ENCODE assay signal across 40 cellular contexts in the genomic region with DNA sequence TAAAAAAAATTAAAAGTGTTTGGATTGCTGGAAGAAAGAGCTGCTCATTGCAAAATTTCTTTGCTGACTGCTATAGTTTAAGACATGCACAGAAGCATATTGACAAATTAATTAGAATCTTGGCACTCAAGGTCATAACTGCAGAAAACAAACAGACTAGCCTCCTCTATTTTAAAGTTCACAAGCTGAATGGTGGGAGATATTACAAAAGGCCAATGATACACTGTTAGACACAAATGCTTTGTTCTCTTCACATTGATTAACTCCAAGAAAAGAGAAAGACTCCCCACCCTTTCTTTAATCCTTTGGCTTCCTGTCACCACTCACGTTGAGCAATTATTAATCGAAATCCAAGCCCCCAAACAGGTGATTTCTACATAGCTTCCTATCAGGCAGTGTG.
"Had no signal": no experiment of that assay in that cellular context is flagged by ENCODE, and none has a peak within 500 bp of the region (broad histone marks: within the 10 kb centered on the region; RNA-seq: fewer than 3 reads in every experiment).

No MANE protein-coding gene starts in this region.

- H3K4me3 Mint-ChIP-seq: activated naive CD4-positive, alpha-beta T cell treated with anti-CD3 and anti-CD28 coated beads for 36 hours; activated naive CD4-positive, alpha-beta T cell treated with anti-CD3 and anti-CD28 coated beads, Interleukin-2, amount 10 ng/mL, durations not matched to agents 7 days and 5 days; activated naive CD4-positive, alpha-beta T cell treated with anti-CD3 and anti-CD28 coated beads, Interleukin-2, amount 50 U/mL, for 24 hours; activated naive CD8-positive, alpha-beta T cell; activated naive CD8-positive, alpha-beta T cell treated with anti-CD3 and anti-CD28 coated beads for 36 hours; activated naive CD8-positive, alpha-beta T cell treated with anti-CD3 and anti-CD28 coated beads, Interleukin-2, amount 10 ng/mL, durations not matched to agents 7 days and 5 days; activated naive CD8-positive, alpha-beta T cell treated with anti-CD3 and anti-CD28 coated beads, Interleukin-2, amount 50 U/mL, for 24 hours; activated T-cell treated with anti-CD3 and anti-CD28 coated beads, Interleukin-2, amount 50 U/mL, for 24 hours; activated T-cell treated with anti-CD3 and anti-CD28 coated beads, Interleukin-2, amount 50 U/mL, for 4 hours; activated T-cell treated with anti-CD3 and anti-CD28 coated beads, Interleukin-2, amount 50 U/mL, for 72 hours; activated T-helper 1 cell treated with anti-CD3 and anti-CD28 coated beads, Interleukin-12 subunit alpha, Interleukin-12 subunit beta, Interleukin-2, Interleukin-4 antibody, amounts not matched to agents 30 ng/mL and 10 ng/mL and 1 ng/mL, durations not matched to agents 14 hours and 24 hours and 36 hours; activated T-helper 17 cell treated with anti-CD3 and anti-CD28 coated beads, Interleukin-2, amount 50 U/mL, for 72 hours; brain; central memory CD8-positive, alpha-beta T cell had no signal

- H3K36me3 Mint-ChIP-seq: activated naive CD4-positive, alpha-beta T cell treated with anti-CD3 and anti-CD28 coated beads, Interleukin-2, amount 10 ng/mL, durations not matched to agents 7 days and 5 days; activated naive CD4-positive, alpha-beta T cell treated with anti-CD3 and anti-CD28 coated beads, Interleukin-2, amount 50 U/mL, for 24 hours; activated naive CD4-positive, alpha-beta T cell treated with anti-CD3 and anti-CD28 coated beads, Interleukin-2, amount 50 U/mL, for 72 hours; activated naive CD8-positive, alpha-beta T cell; activated naive CD8-positive, alpha-beta T cell treated with anti-CD3 and anti-CD28 coated beads for 36 hours; activated naive CD8-positive, alpha-beta T cell treated with anti-CD3 and anti-CD28 coated beads, Interleukin-2, amount 10 ng/mL, durations not matched to agents 7 days and 5 days; brain had no signal

- DNase-seq: activated effector memory CD4-positive, alpha-beta T cell treated with anti-CD3 and anti-CD28 coated beads, Interleukin-2, amount 50 U/mL, for 16 hours; activated effector memory CD4-positive, alpha-beta T cell treated with Interleukin-2 at 50 U/mL for 16 hours; activated gamma-delta T cell; activated gamma-delta T cell treated with Interleukin-2 at 50 U/mL for 16 hours; activated naive CD4-positive, alpha-beta T cell; activated naive CD4-positive, alpha-beta T cell treated with anti-CD3 and anti-CD28 coated beads for 36 hours; activated naive CD4-positive, alpha-beta T cell treated with anti-CD3 and anti-CD28 coated beads, Interleukin-2, amount 10 ng/mL, durations not matched to agents 7 days and 5 days; activated naive CD4-positive, alpha-beta T cell treated with anti-CD3 and anti-CD28 coated beads, Interleukin-2, amount 50 U/mL, for 16 hours; activated naive CD4-positive, alpha-beta T cell treated with Interleukin-2 at 50 U/mL for 16 hours; activated naive CD8-positive, alpha-beta T cell treated with anti-CD3 and anti-CD28 coated beads for 36 hours; activated naive CD8-positive, alpha-beta T cell treated with anti-CD3 and anti-CD28 coated beads, Interleukin-2, amount 10 ng/mL, durations not matched to agents 7 days and 5 days; activated naive CD8-positive, alpha-beta T cell treated with anti-CD3 and anti-CD28 coated beads, Interleukin-2, amount 50 U/mL, for 24 hours; activated T-cell treated with anti-CD3 and anti-CD28 coated beads, Interleukin-2, amount 50 U/mL, for 1 hour; activated T-cell treated with anti-CD3 and anti-CD28 coated beads, Interleukin-2, amount 50 U/mL, for 24 hours; activated T-cell treated with anti-CD3 and anti-CD28 coated beads, Interleukin-2, amount 50 U/mL, for 4 hours; activated T-cell treated with anti-CD3 and anti-CD28 coated beads, Interleukin-2, amount 50 U/mL, for 48 hours; activated T-cell treated with anti-CD3 and anti-CD28 coated beads, Interleukin-2, amount 50 U/mL, for 72 hours; adrenal gland; amniotic stem cell; amygdala; anterior cingulate cortex; aorta; body of pancreas; brain microvascular endothelial cell; caudate nucleus; central memory CD4-positive, alpha-beta T cell; cerebellar nuclear complex had no signal

- ATAC-seq: activated naive CD4-positive, alpha-beta T cell treated with anti-CD3 and anti-CD28 coated beads, Interleukin-2, amount 50 U/mL, for 72 hours; activated naive CD8-positive, alpha-beta T cell treated with anti-CD3 and anti-CD28 coated beads, Interleukin-2, amount 50 U/mL, for 24 hours; activated T-cell treated with anti-CD3 and anti-CD28 coated beads, Interleukin-2, amount 50 U/mL, for 4 hours; activated T-cell treated with anti-CD3 and anti-CD28 coated beads, Interleukin-2, amount 50 U/mL, for 72 hours; activated T-helper 17 cell treated with anti-CD3 and anti-CD28 coated beads, Interleukin-2, amount 50 U/mL, for 72 hours; body of pancreas had no signal

- H3K27ac ChIP-seq: adrenal gland, ascending aorta, body of pancreas, brain microvascular endothelial cell, breast epithelium, cardiac muscle cell had no signal

- FAIRE-seq: astrocyte, bronchial epithelial cell had no signal

- H3K36me3 ChIP-seq: adrenal gland, ascending aorta, brain microvascular endothelial cell, breast epithelium, cardiac muscle cell had no signal

- H3K4me1 ChIP-seq: adrenal gland, ascending aorta, body of pancreas, breast epithelium had no signal

- H3K9me3 Mint-ChIP-seq: activated naive CD4-positive, alpha-beta T cell treated with anti-CD3 and anti-CD28 coated beads for 36 hours; activated naive CD4-positive, alpha-beta T cell treated with anti-CD3 and anti-CD28 coated beads, Interleukin-2, amount 10 ng/mL, durations not matched to agents 7 days and 5 days; activated naive CD8-positive, alpha-beta T cell treated with anti-CD3 and anti-CD28 coated beads for 36 hours; activated naive CD8-positive, alpha-beta T cell treated with anti-CD3 and anti-CD28 coated beads, Interleukin-2, amount 10 ng/mL, durations not matched to agents 7 days and 5 days; activated T-cell treated with anti-CD3 and anti-CD28 coated beads, Interleukin-2, amount 50 U/mL, for 24 hours; activated T-cell treated with anti-CD3 and anti-CD28 coated beads, Interleukin-2, amount 50 U/mL, for 4 hours; activated T-cell treated with anti-CD3 and anti-CD28 coated beads, Interleukin-2, amount 50 U/mL, for 72 hours; activated T-helper 1 cell treated with anti-CD3 and anti-CD28 coated beads, Interleukin-12 subunit alpha, Interleukin-12 subunit beta, Interleukin-2, Interleukin-4 antibody, amounts not matched to agents 30 ng/mL and 10 ng/mL and 1 ng/mL, durations not matched to agents 14 hours and 24 hours and 36 hours; activated T-helper 17 cell treated with anti-CD3 and anti-CD28 coated beads, Interleukin-2, amount 50 U/mL, for 72 hours; activated T-helper 2 cell treated with anti-CD3 and anti-CD28 coated beads, Interferon-gamma antibody, Interleukin-2, Interleukin-4, amounts not matched to agents 10 μg/mL and 5 μg/mL and 100 μg/mL, durations not matched to agents 14 hours and 24 hours and 36 hours; brain; central memory CD8-positive, alpha-beta T cell had no signal

- H3K27ac Mint-ChIP-seq: activated naive CD4-positive, alpha-beta T cell treated with anti-CD3 and anti-CD28 coated beads for 36 hours; activated naive CD4-positive, alpha-beta T cell treated with anti-CD3 and anti-CD28 coated beads, Interleukin-2, amount 10 ng/mL, durations not matched to agents 7 days and 5 days; activated naive CD4-positive, alpha-beta T cell treated with anti-CD3 and anti-CD28 coated beads, Interleukin-2, amount 50 U/mL, for 24 hours; activated naive CD4-positive, alpha-beta T cell treated with anti-CD3 and anti-CD28 coated beads, Interleukin-2, amount 50 U/mL, for 72 hours; activated naive CD8-positive, alpha-beta T cell; activated naive CD8-positive, alpha-beta T cell treated with anti-CD3 and anti-CD28 coated beads for 36 hours; activated naive CD8-positive, alpha-beta T cell treated with anti-CD3 and anti-CD28 coated beads, Interleukin-2, amount 10 ng/mL, durations not matched to agents 7 days and 5 days; activated naive CD8-positive, alpha-beta T cell treated with anti-CD3 and anti-CD28 coated beads, Interleukin-2, amount 50 U/mL, for 24 hours; activated T-cell treated with anti-CD3 and anti-CD28 coated beads, Interleukin-2, amount 50 U/mL, for 24 hours; activated T-cell treated with anti-CD3 and anti-CD28 coated beads, Interleukin-2, amount 50 U/mL, for 72 hours; activated T-helper 1 cell treated with anti-CD3 and anti-CD28 coated beads, Interleukin-12 subunit alpha, Interleukin-12 subunit beta, Interleukin-2, Interleukin-4 antibody, amounts not matched to agents 30 ng/mL and 10 ng/mL and 1 ng/mL, durations not matched to agents 14 hours and 24 hours and 36 hours; activated T-helper 17 cell treated with anti-CD3 and anti-CD28 coated beads, Interleukin-2, amount 50 U/mL, for 72 hours; activated T-helper 2 cell treated with anti-CD3 and anti-CD28 coated beads, Interferon-gamma antibody, Interleukin-2, Interleukin-4, amounts not matched to agents 10 μg/mL and 5 μg/mL and 100 μg/mL, durations not matched to agents 14 hours and 24 hours and 36 hours; brain had no signal

- H3K4me1 Mint-ChIP-seq: activated naive CD4-positive, alpha-beta T cell treated with anti-CD3 and anti-CD28 coated beads, Interleukin-2, amount 10 ng/mL, durations not matched to agents 7 days and 5 days; activated naive CD4-positive, alpha-beta T cell treated with anti-CD3 and anti-CD28 coated beads, Interleukin-2, amount 50 U/mL, for 24 hours; activated naive CD8-positive, alpha-beta T cell treated with anti-CD3 and anti-CD28 coated beads for 36 hours; activated naive CD8-positive, alpha-beta T cell treated with anti-CD3 and anti-CD28 coated beads, Interleukin-2, amount 10 ng/mL, durations not matched to agents 7 days and 5 days; activated naive CD8-positive, alpha-beta T cell treated with anti-CD3 and anti-CD28 coated beads, Interleukin-2, amount 50 U/mL, for 24 hours; activated T-helper 17 cell treated with anti-CD3 and anti-CD28 coated beads, Interleukin-2, amount 50 U/mL, for 72 hours; central memory CD8-positive, alpha-beta T cell had no signal

- H3K4me3 ChIP-seq: adrenal gland, ascending aorta, body of pancreas, breast epithelium, cardiac muscle cell had no signal

- H3K27me3 Mint-ChIP-seq: activated naive CD4-positive, alpha-beta T cell treated with anti-CD3 and anti-CD28 coated beads, Interleukin-2, amount 10 ng/mL, durations not matched to agents 7 days and 5 days; activated naive CD4-positive, alpha-beta T cell treated with anti-CD3 and anti-CD28 coated beads, Interleukin-2, amount 50 U/mL, for 24 hours; activated naive CD8-positive, alpha-beta T cell; activated naive CD8-positive, alpha-beta T cell treated with anti-CD3 and anti-CD28 coated beads for 36 hours; activated naive CD8-positive, alpha-beta T cell treated with anti-CD3 and anti-CD28 coated beads, Interleukin-2, amount 10 ng/mL, durations not matched to agents 7 days and 5 days; activated naive CD8-positive, alpha-beta T cell treated with anti-CD3 and anti-CD28 coated beads, Interleukin-2, amount 50 U/mL, for 24 hours; activated T-cell treated with anti-CD3 and anti-CD28 coated beads, Interleukin-2, amount 50 U/mL, for 24 hours; activated T-helper 17 cell treated with anti-CD3 and anti-CD28 coated beads, Interleukin-2, amount 50 U/mL, for 72 hours; central memory CD8-positive, alpha-beta T cell had no signal

- H3K27me3 ChIP-seq: adrenal gland, ascending aorta, body of pancreas, brain microvascular endothelial cell, breast epithelium, cardiac muscle cell had no signal

- H3K9me3 ChIP-seq: adrenal gland, ascending aorta, body of pancreas, breast epithelium had no signal
